ENCODE assay signal across 1 cellular context in genomic region chr6:128520436-128521301, GRCh38.
TF ChIP-seq lines count a peak whose summit lies in the region.

Gene PTPRK (minus strand): TSS chr6:128520599. CDS start chr6:128520358, 241 bp downstream.

TF ChIP-seq in HCT116, 20 proteins besides CTCF, POLR2A, EP300 and RAD21 (continued from another document):
- TF ChIP-seq SRF (IDR thresholded peaks at IDR 0.05; ENCODE audit: low read depth) (no peak), CEBPB (IDR thresholded peaks at IDR 0.05; ENCODE audit: low read depth) (no peak), CBX3 (IDR thresholded peaks at IDR 0.05; ENCODE audit: low read depth) (no peak), JUND (IDR thresholded peaks at IDR 0.05) (no peak; the same call in 1 of the 2 replicates), EGR1 (IDR thresholded peaks at IDR 0.05; ENCODE audit: low read depth) (peak; percentile 62; the same call in 1 of the 2 replicates), ZNF274 (IDR thresholded peaks at IDR 0.05; ENCODE audit: low read depth, low read length) (no peak), EZH2phosphoT487 (IDR thresholded peaks at IDR 0.05; ENCODE audit: borderline replicate concordance) (no peak), MAX (IDR thresholded peaks at IDR 0.05) (peak; percentile 62), FOSL1 (IDR thresholded peaks at IDR 0.05; ENCODE audit: low read depth) (no peak), SP1 (IDR thresholded peaks at IDR 0.05; ENCODE audit: low read depth) (peak; percentile 12; the same call in 1 of the 2 replicates), TCF7L2 (IDR thresholded peaks at IDR 0.05; ENCODE audit: borderline replicate concordance, extremely low read depth, insufficient read depth, insufficient read length) (peak; percentile 83)
- TF ChIP-seq, protein P1, sequence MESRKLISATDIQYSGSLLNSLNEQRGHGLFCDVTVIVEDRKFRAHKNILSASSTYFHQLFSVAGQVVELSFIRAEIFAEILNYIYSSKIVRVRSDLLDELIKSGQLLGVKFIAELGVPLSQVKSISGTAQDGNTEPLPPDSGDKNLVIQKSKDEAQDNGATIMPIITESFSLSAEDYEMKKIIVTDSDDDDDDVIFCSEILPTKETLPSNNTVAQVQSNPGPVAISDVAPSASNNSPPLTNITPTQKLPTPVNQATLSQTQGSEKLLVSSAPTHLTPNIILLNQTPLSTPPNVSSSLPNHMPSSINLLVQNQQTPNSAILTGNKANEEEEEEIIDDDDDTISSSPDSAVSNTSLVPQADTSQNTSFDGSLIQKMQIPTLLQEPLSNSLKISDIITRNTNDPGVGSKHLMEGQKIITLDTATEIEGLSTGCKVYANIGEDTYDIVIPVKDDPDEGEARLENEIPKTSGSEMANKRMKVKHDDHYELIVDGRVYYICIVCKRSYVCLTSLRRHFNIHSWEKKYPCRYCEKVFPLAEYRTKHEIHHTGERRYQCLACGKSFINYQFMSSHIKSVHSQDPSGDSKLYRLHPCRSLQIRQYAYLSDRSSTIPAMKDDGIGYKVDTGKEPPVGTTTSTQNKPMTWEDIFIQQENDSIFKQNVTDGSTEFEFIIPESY (IDR thresholded peaks at IDR 0.05; ENCODE audit: extremely low read depth, insufficient replicate concordance, low read length) = peak; percentile 38
- TF ChIP-seq, protein P2, sequence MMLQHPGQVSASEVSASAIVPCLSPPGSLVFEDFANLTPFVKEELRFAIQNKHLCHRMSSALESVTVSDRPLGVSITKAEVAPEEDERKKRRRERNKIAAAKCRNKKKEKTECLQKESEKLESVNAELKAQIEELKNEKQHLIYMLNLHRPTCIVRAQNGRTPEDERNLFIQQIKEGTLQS (IDR thresholded peaks at IDR 0.05) = no peak
